Comparison of ENCODE assay signal across 11 cellular contexts in the genomic region with DNA sequence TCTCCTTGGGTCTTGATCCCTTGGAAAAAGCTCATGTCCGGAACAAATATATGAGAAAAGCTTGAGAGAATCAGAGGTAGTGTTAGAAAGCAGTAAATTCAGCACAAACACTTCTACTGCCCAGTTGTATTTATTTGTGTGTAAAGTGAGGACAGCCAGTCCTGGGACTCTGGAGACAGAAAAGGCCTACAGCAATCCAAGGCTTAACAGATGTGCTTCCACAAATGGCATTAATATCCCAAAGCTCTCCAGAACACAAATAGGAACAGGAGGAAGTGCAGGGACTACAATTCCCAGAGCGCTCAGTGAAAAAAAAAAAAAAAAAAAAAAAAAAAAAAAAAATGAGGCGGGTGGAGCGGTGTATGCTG. TPM values are rescaled to one million over a fixed set of nuclear protein-coding genes. Genes with fewer than 3 reads are reported as not detected.
DNase-seq lines count a peak whose midpoint lies in the region; ATAC-seq and TF ChIP-seq lines count a peak whose summit lies in the region.
"Had no signal": no experiment of that assay in that cellular context is flagged by ENCODE, and none has a peak within 500 bp of the region (broad histone marks: within the 10 kb centered on the region; RNA-seq: fewer than 3 reads in every experiment).

No MANE protein-coding gene starts in this region.

- no peaks in the 10 kb centered on the region for H3K9me3 Mint-ChIP-seq in activated CD4-positive, alpha-beta T cell treated with anti-CD3 and anti-CD28 coated beads, Interleukin-2, amount 10 ng/mL, durations not matched to agents 7 days and 5 days
- H3K9me3 Mint-ChIP-seq in stimulated activated naive B cell treated with anti-CD40 and anti-IgM and Interleukin-4, amounts not matched to agents 10 μg/mL and 1 μg/mL and 100 μg/mL, for 72 hours, result no peaks in the 10 kb centered on the region

- no peaks in the 10 kb centered on the region for H3K9me2 ChIP-seq in OCI-LY7 (ENCODE audit: insufficient read depth, low read length)

- TF ChIP-seq POLR2A in esophagus squamous epithelium (IDR thresholded peaks at IDR 0.05), result no peak

- H3K4me1 ChIP-seq in OCI-LY7 (ENCODE audit: insufficient read depth, low read length, poor library complexity, severe bottlenecking) (peaks cover 26% of the 10 kb centered on the region), esophagus squamous epithelium (peaks cover 48 to 77% (median 59%) of the 10 kb centered on the region in 3 donors)

- peak overlapping the region; percentile 37; the same call in 1 of the 2 replicates for H2AFZ ChIP-seq in OCI-LY7 (ENCODE audit: low read length)

- H3K4me2 ChIP-seq in OCI-LY7 (ENCODE audit: low read length), result peak overlapping the region; percentile 62

- H3K4me3 ChIP-seq in OCI-LY7 (ENCODE audit: low read depth, low read length, poor library complexity, severe bottlenecking) (peak overlapping the region; percentile 39), esophagus squamous epithelium (peak overlapping the region in 1 of 4 donors; percentile 97)

- peak; percentile 1 to 2 for ATAC-seq in stimulated activated naive B cell treated with anti-CD40 and anti-IgM and Interleukin-4, amounts not matched to agents 10 μg/mL and 1 μg/mL and 100 μg/mL, for 72 hours (replicated peaks)

- in situ Hi-C loops in KBM-7 (cut with MboI; ENCODE audit: low pct_unique_long_range_greater_than_20kb, low sequenced_read_pairs), result no loop called here

- peak overlapping the region; percentile 84 for H3K27ac Mint-ChIP-seq in activated CD4-positive, alpha-beta T cell treated with anti-CD3 and anti-CD28 coated beads, Interleukin-2, amount 10 ng/mL, durations not matched to agents 7 days and 5 days
- peak overlapping the region; percentile 15 for H3K27ac Mint-ChIP-seq in stimulated activated naive B cell treated with anti-CD40 and anti-IgM and Interleukin-4, amounts not matched to agents 10 μg/mL and 1 μg/mL and 100 μg/mL, for 72 hours

- H3K4me1 Mint-ChIP-seq in activated CD4-positive, alpha-beta T cell treated with anti-CD3 and anti-CD28 coated beads, Interleukin-2, amount 10 ng/mL, durations not matched to agents 7 days and 5 days, result peaks cover 39% of the 10 kb centered on the region
- peaks cover 32 to 51% of the 10 kb centered on the region in 2 donors for H3K4me1 Mint-ChIP-seq in stimulated activated naive B cell treated with anti-CD40 and anti-IgM and Interleukin-4, amounts not matched to agents 10 μg/mL and 1 μg/mL and 100 μg/mL, for 72 hours

- H3K27me3 Mint-ChIP-seq in activated CD4-positive, alpha-beta T cell treated with anti-CD3 and anti-CD28 coated beads, Interleukin-2, amount 10 ng/mL, durations not matched to agents 7 days and 5 days, result no peaks in the 10 kb centered on the region
- H3K27me3 Mint-ChIP-seq in stimulated activated naive B cell treated with anti-CD40 and anti-IgM and Interleukin-4, amounts not matched to agents 10 μg/mL and 1 μg/mL and 100 μg/mL, for 72 hours, result no peaks in the 10 kb centered on the region

- H3K79me2 ChIP-seq in OCI-LY7 (ENCODE audit: insufficient read depth, low read depth, low read length), result peaks cover 14% of the 10 kb centered on the region

- peaks cover 25% of the 10 kb centered on the region for H3K36me3 Mint-ChIP-seq in activated CD4-positive, alpha-beta T cell treated with anti-CD3 and anti-CD28 coated beads, Interleukin-2, amount 10 ng/mL, durations not matched to agents 7 days and 5 days (ENCODE audit: low read depth)
- H3K36me3 Mint-ChIP-seq in stimulated activated naive B cell treated with anti-CD40 and anti-IgM and Interleukin-4, amounts not matched to agents 10 μg/mL and 1 μg/mL and 100 μg/mL, for 72 hours, result peaks cover 37 to 57% of the 10 kb centered on the region in 2 donors

- 17 to 22% methylated on average over 3 to 4 of the region's 4 CpGs for WGBS in esophagus squamous epithelium, 2 donors

- DNase-seq in activated CD4-positive, alpha-beta T cell treated with anti-CD3 and anti-CD28 coated beads, Interleukin-2, amount 10 ng/mL, durations not matched to agents 7 days and 5 days, result no peak
- no peak for DNase-seq in activated CD4-positive, alpha-beta T cell treated with anti-CD3 and anti-CD28 coated beads for 48 hours
- no peak for DNase-seq in OCI-LY7 (ENCODE audit: low spot score)
- DNase-seq in esophagus squamous epithelium (lab: John Stamatoyannopoulos, UW), result no peak
- DNase-seq in stimulated activated naive B cell treated with anti-CD40 and anti-IgM and Interleukin-4, amounts not matched to agents 10 μg/mL and 1 μg/mL and 100 μg/mL, for 72 hours, result no peak
- no peak for DNase-seq in hypothalamus (lab: John Stamatoyannopoulos, UW)
- no peak for DNase-seq in A172 (ENCODE audit: low spot score)
- no peak for DNase-seq in KBM-7

- intact Hi-C loops in OCI-LY7 (cut with micrococcal nuclease; ENCODE audit: unreplicated experiment), result loop anchor here (1.0 to 2.0 kb wide), 4 partner anchors 11 to 125 kb away; a partner anchor contains a TSS
- intact Hi-C loops in esophagus squamous epithelium (cut with DNase I), result no loop called here

- H3K27ac ChIP-seq in OCI-LY7 (ENCODE audit: low read depth, low read length, poor library complexity, severe bottlenecking) (no peak overlapping the region), esophagus squamous epithelium (peak overlapping the region; percentile 51 to 98 (median 81))

- POLR2A ChIA-PET in activated CD4-positive, alpha-beta T cell treated with anti-CD3 and anti-CD28 coated beads, Interleukin-2, amount 10 ng/mL, durations not matched to agents 7 days and 5 days (lab: Charles Lee), result no interaction called here
- POLR2A ChIA-PET in OCI-LY7 (lab: Charles Lee), result interaction anchor here (0.5 to 2.2 kb wide), 9 partner anchors 9 to 131 kb away, joined by 3 to 14 read pairs (median 4); a partner anchor contains a TSS

- no TSS peak for BruUV-seq in OCI-LY7 (replicated peaks; lab: Mats Ljungman, UMichigan)

- H3K36me3 ChIP-seq in OCI-LY7 (ENCODE audit: insufficient read depth, low read length), result peaks cover 30% of the 10 kb centered on the region
- peaks cover 22 to 54% (median 35%) of the 10 kb centered on the region in 3 donors for H3K36me3 ChIP-seq in esophagus squamous epithelium

- CTCF ChIA-PET in activated CD4-positive, alpha-beta T cell treated with anti-CD3 and anti-CD28 coated beads, Interleukin-2, amount 10 ng/mL, durations not matched to agents 7 days and 5 days (lab: Charles Lee), result interaction anchor here (2.4 to 3.6 kb wide), 2 partner anchors 10 to 11 kb away, joined by 5 to 22 read pairs; a partner anchor contains a TSS
- CTCF ChIA-PET in OCI-LY7 (lab: Charles Lee; ENCODE audit: unreplicated experiment), result no interaction called here

- peak overlapping the region; percentile 91 for H3K4me3 Mint-ChIP-seq in activated CD4-positive, alpha-beta T cell treated with anti-CD3 and anti-CD28 coated beads, Interleukin-2, amount 10 ng/mL, durations not matched to agents 7 days and 5 days
- H3K4me3 Mint-ChIP-seq in stimulated activated naive B cell treated with anti-CD40 and anti-IgM and Interleukin-4, amounts not matched to agents 10 μg/mL and 1 μg/mL and 100 μg/mL, for 72 hours, result peak overlapping the region; percentile 93 to 100

- no peaks in the 10 kb centered on the region for H4K20me1 ChIP-seq in OCI-LY7 (ENCODE audit: insufficient read depth, low read length)

- TF ChIP-seq CTCF in OCI-LY7 (conservative IDR thresholded peaks at IDR 0.05; ENCODE audit: low read length) (no peak), esophagus squamous epithelium (IDR thresholded peaks at IDR 0.05) (no peak)

- H3K9me3 ChIP-seq in OCI-LY7 (ENCODE audit: low read length) (no peaks in the 10 kb centered on the region), esophagus squamous epithelium (no peaks in the 10 kb centered on the region)
- H3K9me3 ChIP-seq: mucosa of descending colon had no signal

- H3K27me3 ChIP-seq in esophagus squamous epithelium, result no peaks in the 10 kb centered on the region

RNA-seq across cellular contexts. Expression of a gene that starts 0.4 kb away (rescaled TPM):
- total RNA-seq in activated CD4-positive, alpha-beta T cell treated with anti-CD3 and anti-CD28 coated beads, Interleukin-2, amount 10 ng/mL, durations not matched to agents 7 days and 5 days, result 100 to 1,000 TPM; 222 to 223 TPM
- total RNA-seq in OCI-LY7 (2014; rRNA removed; shearing (Covaris generic)), result 141 and 147 TPM in 2 replicates
- total RNA-seq in OCI-LY7 (2022) (158 and 168 TPM in 2 replicates), esophagus squamous epithelium (100 to 1,000 TPM; 139 to 212 (median 208) TPM)
- 717 and 879 TPM in 2 replicates for total RNA-seq in A172 (2014; rRNA removed; shearing (Covaris generic))

RNA-seq across cellular contexts. Expression of a gene that starts 11.7 kb away (rescaled TPM):
- 10 to 100 TPM; 62.2 to 64.4 TPM for total RNA-seq in activated CD4-positive, alpha-beta T cell treated with anti-CD3 and anti-CD28 coated beads, Interleukin-2, amount 10 ng/mL, durations not matched to agents 7 days and 5 days
- total RNA-seq in OCI-LY7 (2014; rRNA removed; shearing (Covaris generic)), result 38.9 and 51.6 TPM in 2 replicates
- 59.0 and 67.1 TPM in 2 replicates for total RNA-seq in OCI-LY7 (2022)
- 10 to 100 TPM; 31.4 to 63.1 (median 40.5) TPM for total RNA-seq in esophagus squamous epithelium
- 32.3 and 46.9 TPM in 2 replicates for total RNA-seq in A172 (2014; rRNA removed; shearing (Covaris generic))

RNA-seq across cellular contexts. Expression of a gene that starts 19.1 kb away (rescaled TPM):
- 10 to 100 TPM; 35.0 to 36.3 TPM for total RNA-seq in activated CD4-positive, alpha-beta T cell treated with anti-CD3 and anti-CD28 coated beads, Interleukin-2, amount 10 ng/mL, durations not matched to agents 7 days and 5 days
- 38.5 and 41.3 TPM in 2 replicates for total RNA-seq in OCI-LY7 (2014; rRNA removed; shearing (Covaris generic))
- total RNA-seq in OCI-LY7 (2022), result 65.6 and 70.4 TPM in 2 replicates
- total RNA-seq in esophagus squamous epithelium, result 10 to 100 TPM; 28.9 to 45.2 (median 34.4) TPM
- 36.2 and 38.3 TPM in 2 replicates for total RNA-seq in A172 (2014; rRNA removed; shearing (Covaris generic))

RNA-seq across cellular contexts. Expression of a gene that starts 39.1 kb away (rescaled TPM):
- total RNA-seq in activated CD4-positive, alpha-beta T cell treated with anti-CD3 and anti-CD28 coated beads, Interleukin-2, amount 10 ng/mL, durations not matched to agents 7 days and 5 days, result 10 to 100 TPM; 53.0 to 60.0 TPM
- 41.1 and 66.1 TPM in 2 replicates for total RNA-seq in OCI-LY7 (2014; rRNA removed; shearing (Covaris generic))
- total RNA-seq in OCI-LY7 (2022), result 56.7 and 57.4 TPM in 2 replicates
- total RNA-seq in esophagus squamous epithelium, result 10 to 100 TPM; 27.2 to 51.5 (median 42.1) TPM
- total RNA-seq in A172 (2014; rRNA removed; shearing (Covaris generic)), result 37.4 and 42.6 TPM in 2 replicates

RNA-seq across cellular contexts. Expression of a gene that starts 55.1 kb away (rescaled TPM):
- total RNA-seq in activated CD4-positive, alpha-beta T cell treated with anti-CD3 and anti-CD28 coated beads, Interleukin-2, amount 10 ng/mL, durations not matched to agents 7 days and 5 days, result not detected
- not detected in 2 replicates for total RNA-seq in OCI-LY7 (2014; rRNA removed; shearing (Covaris generic))
- not detected in 2 replicates for total RNA-seq in OCI-LY7 (2022)
- total RNA-seq in esophagus squamous epithelium, result under 1 TPM in 1 of 4 donors, not detected in 3; 0.22 TPM
- total RNA-seq in A172 (2014; rRNA removed; shearing (Covaris generic)), result 0.36 and 0.72 TPM in 2 replicates
- total RNA-seq: subcutaneous adipose tissue; T-helper 1 cell treated with Interleukin-12 subunit alpha and Interleukin-12 subunit beta and Interleukin-4 antibody, amounts not matched to agents 30 ng/mL and 1 ng/mL, for 36 hours had no signal
